In the genomic region with DNA sequence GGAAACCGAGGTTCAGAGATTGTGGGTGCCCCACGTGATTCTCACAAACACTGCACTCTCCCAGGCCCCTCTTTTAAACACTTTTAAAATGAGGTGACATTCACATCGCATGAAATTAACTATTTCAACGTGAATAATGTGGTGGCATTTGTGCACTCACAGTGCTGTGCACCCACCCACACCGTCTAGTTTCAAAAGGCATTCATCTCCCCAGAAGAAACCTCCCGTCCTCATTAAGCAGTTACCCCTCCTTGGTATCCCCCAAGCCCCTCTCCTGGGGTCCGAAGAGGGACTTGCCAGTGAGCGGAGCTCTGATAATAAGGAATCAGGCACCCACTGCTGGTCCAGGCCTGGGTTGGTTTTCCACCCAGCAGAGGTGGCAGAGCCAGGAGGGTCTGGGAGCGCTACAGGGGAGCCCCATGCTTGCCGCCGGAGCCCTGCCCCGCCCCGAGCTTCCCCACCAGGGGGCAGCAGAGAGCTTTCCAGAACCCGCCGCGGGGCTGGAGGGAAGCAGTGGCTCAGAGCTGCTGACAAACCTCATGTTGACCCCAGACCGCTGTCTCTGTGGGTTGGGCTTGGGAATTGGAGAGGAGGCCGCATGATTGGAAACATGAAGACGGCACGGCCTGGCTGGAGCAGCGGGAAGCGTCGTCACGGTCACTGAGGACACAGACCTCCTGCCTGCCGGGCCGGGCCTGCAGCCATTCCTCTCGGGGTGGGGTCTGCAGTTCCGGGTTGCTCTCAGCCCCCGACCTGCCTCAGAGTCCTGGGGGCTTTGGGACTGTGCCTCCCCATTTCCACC, we compare ENCODE assay signal across 8 cellular contexts. TPM values are rescaled to one million over a fixed set of nuclear protein-coding genes. Genes with fewer than 3 reads are reported as not detected.
DNase-seq lines count a peak whose midpoint lies in the region; ATAC-seq and TF ChIP-seq lines count a peak whose summit lies in the region.

No MANE protein-coding gene starts in this region.

- H3K4me2 ChIP-seq in OCI-LY1 (ENCODE audit: low read length) (no peak overlapping the region), fibroblast of lung (ENCODE audit: extremely low read depth, insufficient read depth, low read length) (peak overlapping the region; percentile 40), neural cell (ENCODE audit: low read length) (no peak overlapping the region)

- H3K27ac Mint-ChIP-seq in stimulated activated naive B cell treated with anti-CD40 and anti-IgM and Interleukin-4, amounts not matched to agents 10 μg/mL and 1 μg/mL and 100 μg/mL, for 72 hours: no peak overlapping the region

- H3K9me3 Mint-ChIP-seq in activated T-cell treated with anti-CD3 and anti-CD28 coated beads, Interleukin-2, amount 50 U/mL, for 4 hours: no peaks in the 10 kb centered on the region
- no peaks in the 10 kb centered on the region for H3K9me3 Mint-ChIP-seq in stimulated activated naive B cell treated with anti-CD40 and anti-IgM and Interleukin-4, amounts not matched to agents 10 μg/mL and 1 μg/mL and 100 μg/mL, for 72 hours

- no peak overlapping the region for H3K4me3 Mint-ChIP-seq in activated T-cell treated with anti-CD3 and anti-CD28 coated beads, Interleukin-2, amount 50 U/mL, for 4 hours
- no peak overlapping the region for H3K4me3 Mint-ChIP-seq in stimulated activated naive B cell treated with anti-CD40 and anti-IgM and Interleukin-4, amounts not matched to agents 10 μg/mL and 1 μg/mL and 100 μg/mL, for 72 hours

- peak overlapping the region; percentile 24 for H3K27ac ChIP-seq in OCI-LY1 (ENCODE audit: low read depth, low read length, poor library complexity, severe bottlenecking)
- H3K27ac ChIP-seq in fibroblast of lung (ENCODE audit: insufficient read depth, low read length): peak overlapping the region; percentile 31
- H3K27ac ChIP-seq in neural cell (ENCODE audit: low read length): no peak overlapping the region

- no peaks in the 10 kb centered on the region for H4K20me1 ChIP-seq in OCI-LY1 (ENCODE audit: insufficient read depth, low read length)
- no peaks in the 10 kb centered on the region for H4K20me1 ChIP-seq in fibroblast of lung (ENCODE audit: control insufficient read depth, extremely low read depth, insufficient read depth, low read length)
- no peaks in the 10 kb centered on the region for H4K20me1 ChIP-seq in neural cell (ENCODE audit: insufficient read depth)

- H3K9ac ChIP-seq in OCI-LY1 (ENCODE audit: low read length): no peak overlapping the region
- no peak overlapping the region for H3K9ac ChIP-seq in fibroblast of lung (ENCODE audit: insufficient read depth, low read length)
- no peak overlapping the region for H3K9ac ChIP-seq in neural cell (ENCODE audit: low read length)

- TF ChIP-seq CTCF in OCI-LY1 (IDR thresholded peaks at IDR 0.05; ENCODE audit: low read length) (peak; percentile 67), fibroblast of lung (conservative IDR thresholded peaks at IDR 0.05 in 1 of 2, IDR thresholded peaks at IDR 0.05 in 1 of 2; ENCODE audit: low read depth in 1 of 2, low read length in 2 of 2) (peak; percentile 83 to 87), neural cell (IDR thresholded peaks at IDR 0.05; ENCODE audit: poor library complexity, severe bottlenecking) (peak; percentile 89)

- peak; percentile 59 for ATAC-seq in GM18907 (IDR thresholded peaks at IDR 0.05; ENCODE audit: unreplicated experiment)
- ATAC-seq in activated T-cell treated with anti-CD3 and anti-CD28 coated beads, Interleukin-2, amount 50 U/mL, for 4 hours: peak; percentile 93
- peak; percentile 86 for ATAC-seq in stimulated activated naive B cell treated with anti-CD40 and anti-IgM and Interleukin-4, amounts not matched to agents 10 μg/mL and 1 μg/mL and 100 μg/mL, for 72 hours (replicated peaks)

- H3F3A ChIP-seq in OCI-LY1 (ENCODE audit: insufficient read depth, low read length): no peaks in the 10 kb centered on the region
- H3F3A ChIP-seq in neural cell (ENCODE audit: insufficient read depth, low read length, poor library complexity, severe bottlenecking): no peaks in the 10 kb centered on the region

- H3K4me3 ChIP-seq in OCI-LY1 (ENCODE audit: low read depth, low read length, poor library complexity, severe bottlenecking) (no peak overlapping the region), fibroblast of lung (replicated peaks in 1 of 4; ENCODE audit: control extremely low read depth in 1 of 4, insufficient read depth in 1 of 4, low read depth in 3 of 4, low read length in 4 of 4) (no peak overlapping the region), neural cell (ENCODE audit: low read length) (no peak overlapping the region)

- TF ChIP-seq EP300 in neural cell (conservative IDR thresholded peaks at IDR 0.05; ENCODE audit: poor library complexity, severe bottlenecking): no peak

- H3K79me2 ChIP-seq in OCI-LY1 (ENCODE audit: insufficient read depth, low read length) (no peaks in the 10 kb centered on the region), fibroblast of lung (ENCODE audit: control insufficient read depth, insufficient read depth, low read length) (no peaks in the 10 kb centered on the region), neural cell (replicated peaks; ENCODE audit: insufficient read depth, low read length) (no peaks in the 10 kb centered on the region)

- no peaks in the 10 kb centered on the region for H3K27me3 Mint-ChIP-seq in activated T-cell treated with anti-CD3 and anti-CD28 coated beads, Interleukin-2, amount 50 U/mL, for 4 hours (ENCODE audit: low read depth)
- H3K27me3 Mint-ChIP-seq in stimulated activated naive B cell treated with anti-CD40 and anti-IgM and Interleukin-4, amounts not matched to agents 10 μg/mL and 1 μg/mL and 100 μg/mL, for 72 hours: no peaks in the 10 kb centered on the region

- H3K36me3 Mint-ChIP-seq in activated T-cell treated with anti-CD3 and anti-CD28 coated beads, Interleukin-2, amount 50 U/mL, for 4 hours (ENCODE audit: insufficient read depth): peaks cover 7% of the 10 kb centered on the region
- peaks cover 18 to 24% of the 10 kb centered on the region in 2 donors for H3K36me3 Mint-ChIP-seq in stimulated activated naive B cell treated with anti-CD40 and anti-IgM and Interleukin-4, amounts not matched to agents 10 μg/mL and 1 μg/mL and 100 μg/mL, for 72 hours

- H3K9me3 ChIP-seq in OCI-LY1 (ENCODE audit: low read length) (no peaks in the 10 kb centered on the region), fibroblast of lung (ENCODE audit: control insufficient read depth, insufficient read depth, low read depth, low read length) (no peaks in the 10 kb centered on the region), neural cell (ENCODE audit: low read length) (no peaks in the 10 kb centered on the region)

- H3K4me1 Mint-ChIP-seq in activated T-cell treated with anti-CD3 and anti-CD28 coated beads, Interleukin-2, amount 50 U/mL, for 4 hours (ENCODE audit: low read depth): peaks cover 5% of the 10 kb centered on the region
- H3K4me1 Mint-ChIP-seq in stimulated activated naive B cell treated with anti-CD40 and anti-IgM and Interleukin-4, amounts not matched to agents 10 μg/mL and 1 μg/mL and 100 μg/mL, for 72 hours: peaks cover 16 to 34% of the 10 kb centered on the region in 2 donors

- H3K9me2 ChIP-seq in OCI-LY1 (ENCODE audit: low read depth, low read length) (no peaks in the 10 kb centered on the region), neural cell (ENCODE audit: insufficient read depth, low read length) (no peaks in the 10 kb centered on the region)

- H2AFZ ChIP-seq in OCI-LY1 (ENCODE audit: low read length) (no peak overlapping the region), fibroblast of lung (ENCODE audit: low read length) (no peak overlapping the region), neural cell (ENCODE audit: low read depth, low read length) (no peak overlapping the region)

- TF ChIP-seq RAD21 in neural cell (conservative IDR thresholded peaks at IDR 0.05): peak; percentile 87

- DNase-seq in AG20443 (ENCODE audit: low spot score) (peak; percentile 96), HK-2 (ENCODE audit: unreplicated experiment) (peak; percentile 91), fibroblast of lung (ENCODE audit: low read depth in 2 of 2) (peak; percentile 87 to 93)
- DNase-seq in activated T-cell treated with anti-CD3 and anti-CD28 coated beads, Interleukin-2, amount 50 U/mL, for 4 hours: peak; percentile 83
- DNase-seq in stimulated activated naive B cell treated with anti-CD40 and anti-IgM and Interleukin-4, amounts not matched to agents 10 μg/mL and 1 μg/mL and 100 μg/mL, for 72 hours: peak; percentile 73

- H3K4me1 ChIP-seq in OCI-LY1 (ENCODE audit: insufficient read depth, low read length, severe bottlenecking) (peaks cover 16% of the 10 kb centered on the region), fibroblast of lung (ENCODE audit: control insufficient read depth, extremely low read depth, insufficient read depth, low read length) (peaks cover 5% of the 10 kb centered on the region)

- H3K27me3 ChIP-seq in OCI-LY1 (ENCODE audit: insufficient read depth, low read length) (no peaks in the 10 kb centered on the region), fibroblast of lung (ENCODE audit: control insufficient read depth, insufficient read depth, low read length) (peaks cover 4% of the 10 kb centered on the region), neural cell (ENCODE audit: insufficient read depth, low read depth, low read length) (no peaks in the 10 kb centered on the region)

- H3K36me3 ChIP-seq in OCI-LY1 (ENCODE audit: insufficient read depth, low read length): peaks cover 55% of the 10 kb centered on the region
- no peaks in the 10 kb centered on the region for H3K36me3 ChIP-seq in fibroblast of lung (ENCODE audit: control insufficient read depth, insufficient read depth, low read length)
- no peaks in the 10 kb centered on the region for H3K36me3 ChIP-seq in neural cell (ENCODE audit: insufficient read depth, low read length)

TF ChIP-seq in neural cell, 6 proteins besides CTCF, POLR2A, EP300 and RAD21:
- TF ChIP-seq SMC3 (conservative IDR thresholded peaks at IDR 0.05; ENCODE audit: poor library complexity): peak; percentile 91
- TF ChIP-seq EZH2 (IDR thresholded peaks at IDR 0.05; ENCODE audit: borderline replicate concordance, insufficient read depth, low read length, poor library complexity, severe bottlenecking): no peak

RNA-seq across cellular contexts. Expression of a gene that starts 27.5 kb away (rescaled TPM):
- not detected for total RNA-seq in activated T-cell treated with anti-CD3 and anti-CD28 coated beads, Interleukin-2, amount 50 U/mL, for 4 hours
- total RNA-seq in fibroblast of lung: 2.6 and 2.8 TPM in 2 replicates
- polyA plus RNA-seq in fibroblast of lung (1.0 and 3.5 TPM in 2 replicates), neural cell (not detected in 2 replicates)
- polyA plus RNA-seq in fibroblast of lung (2012): 1.3 and 4.3 TPM in 2 replicates
- polyA minus RNA-seq in fibroblast of lung (ENCODE audit: low replicate concordance) (0.63 and 2.9 TPM in 2 replicates), neural cell (not detected in 2 replicates)

RNA-seq across cellular contexts. Expression of a gene that starts 43.0 kb away (rescaled TPM):
- total RNA-seq in activated T-cell treated with anti-CD3 and anti-CD28 coated beads, Interleukin-2, amount 50 U/mL, for 4 hours: 1 to 10 TPM; 3.0 to 8.8 (median 4.0) TPM
- 3.9 and 11.6 TPM in 2 replicates for total RNA-seq in fibroblast of lung
- 0.67 and 3.3 TPM in 2 replicates for polyA plus RNA-seq in fibroblast of lung
- polyA plus RNA-seq in fibroblast of lung (2012): 1.4 and 7.9 TPM in 2 replicates
- 4.5 and 15.2 TPM in 2 replicates for polyA minus RNA-seq in fibroblast of lung (ENCODE audit: low replicate concordance)
- polyA plus RNA-seq in neural cell: not detected in 2 replicates
- polyA minus RNA-seq in neural cell: not detected in 2 replicates
